ENCODE assay signal across 11 cellular contexts in genomic region chr17:78113804-78114785, GRCh38. TPM values are rescaled to one million over a fixed set of nuclear protein-coding genes. Genes with fewer than 3 reads are reported as not detected.
DNase-seq lines count a peak whose midpoint lies in the region; ATAC-seq and FAIRE-seq lines count a peak whose summit lies in the region.
"Had no signal": no experiment of that assay in that cellular context is flagged by ENCODE, and none has a peak within 500 bp of the region (broad histone marks: within the 10 kb centered on the region; RNA-seq: fewer than 3 reads in every experiment).

No MANE protein-coding gene starts in this region.

- no peak for ATAC-seq in HG03520 (IDR thresholded peaks at IDR 0.05; ENCODE audit: unreplicated experiment)

- no peaks in the 10 kb centered on the region for H3K9me3 ChIP-seq in BLaER1 treated with 17β-estradiol and CSF1 and Interleukin-3, amounts not matched to agents 10 nM and 100 nM (replicated peaks in 1 of 11)
- H3K9me3 ChIP-seq: SJCRH30 had no signal

- H3K36me3 Mint-ChIP-seq in activated T-helper 1 cell treated with anti-CD3 and anti-CD28 coated beads, Interleukin-12 subunit alpha, Interleukin-12 subunit beta, Interleukin-2, Interleukin-4 antibody, amounts not matched to agents 30 ng/mL and 10 ng/mL and 1 ng/mL, durations not matched to agents 14 hours and 24 hours and 36 hours (ENCODE audit: low read depth) = peaks cover 40% of the 10 kb centered on the region

- no peaks in the 10 kb centered on the region for H3K9me3 Mint-ChIP-seq in activated T-helper 1 cell treated with anti-CD3 and anti-CD28 coated beads, Interleukin-12 subunit alpha, Interleukin-12 subunit beta, Interleukin-2, Interleukin-4 antibody, amounts not matched to agents 30 ng/mL and 10 ng/mL and 1 ng/mL, durations not matched to agents 14 hours and 24 hours and 36 hours

- H3K27ac ChIP-seq in BLaER1 treated with 17β-estradiol and CSF1 and Interleukin-3, amounts not matched to agents 10 nM and 100 nM = peak overlapping the region in 8 of 11 experiments; percentile 10 to 59 (median 49); a peak in 14 of 22 replicates
- H3K27ac ChIP-seq in layer of hippocampus (ENCODE audit: low read depth, low read length) = peak overlapping the region; percentile 100
- H3K27ac ChIP-seq: SJCRH30 had no signal

- H3K4me3 ChIP-seq in BLaER1 treated with 17β-estradiol and CSF1 and Interleukin-3, amounts not matched to agents 10 nM and 100 nM = no peak overlapping the region
- H3K4me3 ChIP-seq: SJCRH30 had no signal

- peak; percentile 86 for FAIRE-seq in GM19239 (lab: Jason Lieb, UNC)

- peak overlapping the region in 7 of 11 experiments; percentile 11 to 76 (median 65); a peak in 15 of 22 replicates for H3K4me2 ChIP-seq in BLaER1 treated with 17β-estradiol and CSF1 and Interleukin-3, amounts not matched to agents 10 nM and 100 nM

- H3K36me3 ChIP-seq in BLaER1 treated with 17β-estradiol and CSF1 and Interleukin-3, amounts not matched to agents 10 nM and 100 nM = peaks cover 79 to 98% (median 86%) of the 10 kb centered on the region in 11 experiments
- H3K36me3 ChIP-seq: SJCRH30 had no signal

- peak overlapping the region in 9 of 11 experiments; percentile 4 to 49 (median 29); a peak in 13 of 22 replicates for H3K9ac ChIP-seq in BLaER1 treated with 17β-estradiol and CSF1 and Interleukin-3, amounts not matched to agents 10 nM and 100 nM

- H4K20me1 ChIP-seq in BLaER1 treated with 17β-estradiol and CSF1 and Interleukin-3, amounts not matched to agents 10 nM and 100 nM = peaks cover 75 to 100% (median 91%) of the 10 kb centered on the region in 11 experiments

- intact Hi-C loops in activated T-helper 1 cell treated with anti-CD3 and anti-CD28 coated beads, Interleukin-12 subunit alpha, Interleukin-12 subunit beta, Interleukin-2, Interleukin-4 antibody, amounts not matched to agents 30 ng/mL and 10 ng/mL and 1 ng/mL, durations not matched to agents 14 hours and 24 hours and 36 hours (cut with micrococcal nuclease) = loop anchor here (1.0 to 5.0 kb wide), 3 partner anchors 7 to 97 kb away; partner anchors contain the start of gene SYNGR2

- DNase-seq in GM19239 (ENCODE audit: insufficient read length, low spot score) (no peak), NCI-H2196 treated with DMSO at 0.1 percent for 48 hours (lab: John Stamatoyannopoulos, UW; ENCODE audit: unreplicated experiment) (no peak), HCEC 1CT (no peak), DMS153 treated with DMSO at 0.1 percent for 48 hours (lab: John Stamatoyannopoulos, UW; ENCODE audit: unreplicated experiment) (no peak)
- no peak for DNase-seq in activated T-helper 1 cell treated with anti-CD3 and anti-CD28 coated beads, Interleukin-12 subunit alpha, Interleukin-12 subunit beta, Interleukin-2, Interleukin-4 antibody, amounts not matched to agents 30 ng/mL and 10 ng/mL and 1 ng/mL, durations not matched to agents 14 hours and 24 hours and 36 hours (ENCODE audit: low spot score)
- DNase-seq: GOT3, NCI-H1436 treated with DMSO at 0.1 percent for 48 hours, SJCRH30 had no signal

- H3K4me1 Mint-ChIP-seq in activated T-helper 1 cell treated with anti-CD3 and anti-CD28 coated beads, Interleukin-12 subunit alpha, Interleukin-12 subunit beta, Interleukin-2, Interleukin-4 antibody, amounts not matched to agents 30 ng/mL and 10 ng/mL and 1 ng/mL, durations not matched to agents 14 hours and 24 hours and 36 hours (ENCODE audit: low read depth) = peaks cover 27% of the 10 kb centered on the region

- H3K27ac Mint-ChIP-seq in activated T-helper 1 cell treated with anti-CD3 and anti-CD28 coated beads, Interleukin-12 subunit alpha, Interleukin-12 subunit beta, Interleukin-2, Interleukin-4 antibody, amounts not matched to agents 30 ng/mL and 10 ng/mL and 1 ng/mL, durations not matched to agents 14 hours and 24 hours and 36 hours = peak overlapping the region; percentile 80

- peak overlapping the region; percentile 5 for H3K4me3 Mint-ChIP-seq in activated T-helper 1 cell treated with anti-CD3 and anti-CD28 coated beads, Interleukin-12 subunit alpha, Interleukin-12 subunit beta, Interleukin-2, Interleukin-4 antibody, amounts not matched to agents 30 ng/mL and 10 ng/mL and 1 ng/mL, durations not matched to agents 14 hours and 24 hours and 36 hours

- peaks cover 40 to 70% (median 50%) of the 10 kb centered on the region in 10 experiments for H3K4me1 ChIP-seq in BLaER1 treated with 17β-estradiol and CSF1 and Interleukin-3, amounts not matched to agents 10 nM and 100 nM

- no peaks in the 10 kb centered on the region for H3K27me3 Mint-ChIP-seq in activated T-helper 1 cell treated with anti-CD3 and anti-CD28 coated beads, Interleukin-12 subunit alpha, Interleukin-12 subunit beta, Interleukin-2, Interleukin-4 antibody, amounts not matched to agents 30 ng/mL and 10 ng/mL and 1 ng/mL, durations not matched to agents 14 hours and 24 hours and 36 hours (ENCODE audit: insufficient read depth)

- no peaks in the 10 kb centered on the region for H3K27me3 ChIP-seq in BLaER1 treated with 17β-estradiol and CSF1 and Interleukin-3, amounts not matched to agents 10 nM and 100 nM
- no peaks in the 10 kb centered on the region for H3K27me3 ChIP-seq in layer of hippocampus (ENCODE audit: control insufficient read depth, insufficient read depth, low read length)
- H3K27me3 ChIP-seq: SJCRH30 had no signal

RNA-seq across cellular contexts. Expression of gene TMC6, which starts 14.5 kb away (rescaled TPM):
- 265 and 268 TPM in 2 replicates for total RNA-seq in activated T-helper 1 cell treated with anti-CD3 and anti-CD28 coated beads, Interleukin-12 subunit alpha, Interleukin-12 subunit beta, Interleukin-2, Interleukin-4 antibody, amounts not matched to agents 30 ng/mL and 10 ng/mL and 1 ng/mL, durations not matched to agents 14 hours and 24 hours and 36 hours

RNA-seq across cellular contexts. Expression of gene TMC8, which starts 16.5 kb away (rescaled TPM):
- 234 and 239 TPM in 2 replicates for total RNA-seq in activated T-helper 1 cell treated with anti-CD3 and anti-CD28 coated beads, Interleukin-12 subunit alpha, Interleukin-12 subunit beta, Interleukin-2, Interleukin-4 antibody, amounts not matched to agents 30 ng/mL and 10 ng/mL and 1 ng/mL, durations not matched to agents 14 hours and 24 hours and 36 hours

RNA-seq across cellular contexts. Expression of gene C17orf99, which starts 32.1 kb away (rescaled TPM):
- total RNA-seq in activated T-helper 1 cell treated with anti-CD3 and anti-CD28 coated beads, Interleukin-12 subunit alpha, Interleukin-12 subunit beta, Interleukin-2, Interleukin-4 antibody, amounts not matched to agents 30 ng/mL and 10 ng/mL and 1 ng/mL, durations not matched to agents 14 hours and 24 hours and 36 hours = not detected in 2 replicates
- total RNA-seq: SJCRH30 had no signal

RNA-seq across cellular contexts. Expression of gene SYNGR2, which starts 54.3 kb away (rescaled TPM):
- total RNA-seq in activated T-helper 1 cell treated with anti-CD3 and anti-CD28 coated beads, Interleukin-12 subunit alpha, Interleukin-12 subunit beta, Interleukin-2, Interleukin-4 antibody, amounts not matched to agents 30 ng/mL and 10 ng/mL and 1 ng/mL, durations not matched to agents 14 hours and 24 hours and 36 hours = 131 and 133 TPM in 2 replicates
